Comparison of ENCODE assay signal across 1 cellular context in genomic region chr16:2673066-2673999, GRCh38.
TF ChIP-seq lines count a peak whose summit lies in the region.

No MANE protein-coding gene starts in this region.

TF ChIP-seq in GM12878, 131 proteins besides CTCF, POLR2A, EP300 and RAD21 (continued from another document and continues in another):
- TF ChIP-seq ZBTB4 (CRISPR knock-in tag; IDR thresholded peaks at IDR 0.05) (no peak), NR2C1 (IDR thresholded peaks at IDR 0.05) (0 out of 2 replicates have a peak, but pooled peaks have one; percentile 19), JUND (IDR thresholded peaks at IDR 0.05; ENCODE audit: low read depth, low read length) (no peak), RUNX3 (IDR thresholded peaks at IDR 0.05; ENCODE audit: low read length) (0 out of 2 replicates have a peak, but pooled peaks have one; percentile 6), CBX5 (IDR thresholded peaks at IDR 0.05; ENCODE audit: low read depth) (no peak), SREBF1 (IDR thresholded peaks at IDR 0.05; ENCODE audit: low read length) (no peak), SMAD5 (IDR thresholded peaks at IDR 0.05; ENCODE audit: low read depth) (0 out of 2 replicates have a peak, but pooled peaks have one; percentile 31), ZNF207 (IDR thresholded peaks at IDR 0.05; ENCODE audit: borderline replicate concordance) (no peak), PML (IDR thresholded peaks at IDR 0.05; ENCODE audit: low read length) (no peak), HCFC1 (IDR thresholded peaks at IDR 0.05; ENCODE audit: low read length) (peak; percentile 34; the same call in 1 of the 2 replicates), RB1 (IDR thresholded peaks at IDR 0.05; ENCODE audit: borderline replicate concordance) (peak; percentile 30; the same call in 1 of the 2 replicates), MAX (IDR thresholded peaks at IDR 0.05; ENCODE audit: low read depth, low read length) (no peak), SREBF2 (IDR thresholded peaks at IDR 0.05; ENCODE audit: low read length) (no peak), ZNF217 (IDR thresholded peaks at IDR 0.05) (no peak; the same call in 1 of the 2 replicates), SUPT20H (IDR thresholded peaks at IDR 0.05; ENCODE audit: borderline replicate concordance, control insufficient read depth, low read depth, low read length) (no peak), YBX1 (IDR thresholded peaks at IDR 0.05) (no peak), RELB (IDR thresholded peaks at IDR 0.05; ENCODE audit: low read depth) (0 out of 2 replicates have a peak, but pooled peaks have one; percentile 29), ZNF24 (IDR thresholded peaks at IDR 0.05) (no peak), NKRF (conservative IDR thresholded peaks at IDR 0.05) (peak; percentile 87), GABPA (IDR thresholded peaks at IDR 0.05; ENCODE audit: low read depth) (peak; percentile 51; the same call in 1 of the 2 replicates), KDM1A (IDR thresholded peaks at IDR 0.05; ENCODE audit: borderline replicate concordance) (no peak), POLR2AphosphoS5 (IDR thresholded peaks at IDR 0.05; ENCODE audit: low read length) (peak; percentile 47; the same call in 1 of the 2 replicates), MXI1 (IDR thresholded peaks at IDR 0.05; ENCODE audit: low read depth, low read length) (no peak), RELA (IDR thresholded peaks at IDR 0.05; ENCODE audit: borderline replicate concordance, partially characterized antibody) (no peak), EGR1 (IDR thresholded peaks at IDR 0.05; ENCODE audit: borderline replicate concordance in 1 of 2, low read depth in 2 of 2, low read length in 2 of 2) (peak in 1 of 2 experiments; percentile 77; a peak in 2 of 3 replicates), FOXK2 (IDR thresholded peaks at IDR 0.05) (no peak), ELK1 (IDR thresholded peaks at IDR 0.05; ENCODE audit: low read depth, low read length) (no peak), CHD1 (IDR thresholded peaks at IDR 0.05; ENCODE audit: low read depth, low read length) (no peak), FOS (IDR thresholded peaks at IDR 0.05; ENCODE audit: borderline replicate concordance, extremely low read depth, insufficient read length) (no peak), MTA3 (IDR thresholded peaks at IDR 0.05; ENCODE audit: borderline replicate concordance, low read length) (no peak), SMC3 (IDR thresholded peaks at IDR 0.05; ENCODE audit: borderline replicate concordance, low read length) (no peak), BCL11A (IDR thresholded peaks at IDR 0.05; ENCODE audit: low read depth, low read length) (no peak), E2F4 (IDR thresholded peaks at IDR 0.05; ENCODE audit: low read depth, low read length) (no peak), TAF1 (IDR thresholded peaks at IDR 0.05; ENCODE audit: borderline replicate concordance, low read depth, low read length) (peak; percentile 55; the same call in 1 of the 2 replicates), GATAD2B (conservative IDR thresholded peaks at IDR 0.05; ENCODE audit: low read depth) (peak; percentile 64), SMAD1 (IDR thresholded peaks at IDR 0.05; ENCODE audit: low read depth, partially characterized antibody) (peak; percentile 46), USF1 (IDR thresholded peaks at IDR 0.05; ENCODE audit: borderline replicate concordance, extremely low read length, insufficient read depth, low read depth, low read length) (no peak), STAT3 (IDR thresholded peaks at IDR 0.05; ENCODE audit: low read depth, low read length) (no peak)
- TF ChIP-seq, protein P1, sequence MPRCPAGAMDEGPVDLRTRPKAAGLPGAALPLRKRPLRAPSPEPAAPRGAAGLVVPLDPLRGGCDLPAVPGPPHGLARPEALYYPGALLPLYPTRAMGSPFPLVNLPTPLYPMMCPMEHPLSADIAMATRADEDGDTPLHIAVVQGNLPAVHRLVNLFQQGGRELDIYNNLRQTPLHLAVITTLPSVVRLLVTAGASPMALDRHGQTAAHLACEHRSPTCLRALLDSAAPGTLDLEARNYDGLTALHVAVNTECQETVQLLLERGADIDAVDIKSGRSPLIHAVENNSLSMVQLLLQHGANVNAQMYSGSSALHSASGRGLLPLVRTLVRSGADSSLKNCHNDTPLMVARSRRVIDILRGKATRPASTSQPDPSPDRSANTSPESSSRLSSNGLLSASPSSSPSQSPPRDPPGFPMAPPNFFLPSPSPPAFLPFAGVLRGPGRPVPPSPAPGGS (IDR thresholded peaks at IDR 0.05; ENCODE audit: borderline replicate concordance, insufficient read depth, low read depth, low read length, poor library complexity, severe bottlenecking) = no peak
- TF ChIP-seq, protein P2, sequence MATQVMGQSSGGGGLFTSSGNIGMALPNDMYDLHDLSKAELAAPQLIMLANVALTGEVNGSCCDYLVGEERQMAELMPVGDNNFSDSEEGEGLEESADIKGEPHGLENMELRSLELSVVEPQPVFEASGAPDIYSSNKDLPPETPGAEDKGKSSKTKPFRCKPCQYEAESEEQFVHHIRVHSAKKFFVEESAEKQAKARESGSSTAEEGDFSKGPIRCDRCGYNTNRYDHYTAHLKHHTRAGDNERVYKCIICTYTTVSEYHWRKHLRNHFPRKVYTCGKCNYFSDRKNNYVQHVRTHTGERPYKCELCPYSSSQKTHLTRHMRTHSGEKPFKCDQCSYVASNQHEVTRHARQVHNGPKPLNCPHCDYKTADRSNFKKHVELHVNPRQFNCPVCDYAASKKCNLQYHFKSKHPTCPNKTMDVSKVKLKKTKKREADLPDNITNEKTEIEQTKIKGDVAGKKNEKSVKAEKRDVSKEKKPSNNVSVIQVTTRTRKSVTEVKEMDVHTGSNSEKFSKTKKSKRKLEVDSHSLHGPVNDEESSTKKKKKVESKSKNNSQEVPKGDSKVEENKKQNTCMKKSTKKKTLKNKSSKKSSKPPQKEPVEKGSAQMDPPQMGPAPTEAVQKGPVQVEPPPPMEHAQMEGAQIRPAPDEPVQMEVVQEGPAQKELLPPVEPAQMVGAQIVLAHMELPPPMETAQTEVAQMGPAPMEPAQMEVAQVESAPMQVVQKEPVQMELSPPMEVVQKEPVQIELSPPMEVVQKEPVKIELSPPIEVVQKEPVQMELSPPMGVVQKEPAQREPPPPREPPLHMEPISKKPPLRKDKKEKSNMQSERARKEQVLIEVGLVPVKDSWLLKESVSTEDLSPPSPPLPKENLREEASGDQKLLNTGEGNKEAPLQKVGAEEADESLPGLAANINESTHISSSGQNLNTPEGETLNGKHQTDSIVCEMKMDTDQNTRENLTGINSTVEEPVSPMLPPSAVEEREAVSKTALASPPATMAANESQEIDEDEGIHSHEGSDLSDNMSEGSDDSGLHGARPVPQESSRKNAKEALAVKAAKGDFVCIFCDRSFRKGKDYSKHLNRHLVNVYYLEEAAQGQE (IDR thresholded peaks at IDR 0.05; ENCODE audit: low read depth, low read length) = peak; percentile 67; the same call in 1 of the 2 replicates
- TF ChIP-seq, protein P3, sequence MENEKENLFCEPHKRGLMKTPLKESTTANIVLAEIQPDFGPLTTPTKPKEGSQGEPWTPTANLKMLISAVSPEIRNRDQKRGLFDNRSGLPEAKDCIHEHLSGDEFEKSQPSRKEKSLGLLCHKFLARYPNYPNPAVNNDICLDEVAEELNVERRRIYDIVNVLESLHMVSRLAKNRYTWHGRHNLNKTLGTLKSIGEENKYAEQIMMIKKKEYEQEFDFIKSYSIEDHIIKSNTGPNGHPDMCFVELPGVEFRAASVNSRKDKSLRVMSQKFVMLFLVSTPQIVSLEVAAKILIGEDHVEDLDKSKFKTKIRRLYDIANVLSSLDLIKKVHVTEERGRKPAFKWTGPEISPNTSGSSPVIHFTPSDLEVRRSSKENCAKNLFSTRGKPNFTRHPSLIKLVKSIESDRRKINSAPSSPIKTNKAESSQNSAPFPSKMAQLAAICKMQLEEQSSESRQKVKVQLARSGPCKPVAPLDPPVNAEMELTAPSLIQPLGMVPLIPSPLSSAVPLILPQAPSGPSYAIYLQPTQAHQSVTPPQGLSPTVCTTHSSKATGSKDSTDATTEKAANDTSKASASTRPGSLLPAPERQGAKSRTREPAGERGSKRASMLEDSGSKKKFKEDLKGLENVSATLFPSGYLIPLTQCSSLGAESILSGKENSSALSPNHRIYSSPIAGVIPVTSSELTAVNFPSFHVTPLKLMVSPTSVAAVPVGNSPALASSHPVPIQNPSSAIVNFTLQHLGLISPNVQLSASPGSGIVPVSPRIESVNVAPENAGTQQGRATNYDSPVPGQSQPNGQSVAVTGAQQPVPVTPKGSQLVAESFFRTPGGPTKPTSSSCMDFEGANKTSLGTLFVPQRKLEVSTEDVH (IDR thresholded peaks at IDR 0.05; ENCODE audit: low read depth, partially characterized antibody) = no peak
